Comparison of ENCODE assay signal across 1 cellular context in genomic region chr9:77987880-77988525, GRCh38.
TF ChIP-seq lines count a peak whose summit lies in the region.

No MANE protein-coding gene starts in this region.

TF ChIP-seq in liver, 16 proteins besides CTCF, POLR2A, EP300 and RAD21 (continued from another document):
- TF ChIP-seq ZBTB33 (IDR thresholded peaks at IDR 0.05), result no peak
- no peak for TF ChIP-seq HNF4G (IDR thresholded peaks at IDR 0.05)
- TF ChIP-seq JUND (IDR thresholded peaks at IDR 0.05), result no peak
- peak in 1 of 2 donors; percentile 5 for TF ChIP-seq RXRA (IDR thresholded peaks at IDR 0.05)
